ENCODE assay signal across 18 cellular contexts in the genomic region with DNA sequence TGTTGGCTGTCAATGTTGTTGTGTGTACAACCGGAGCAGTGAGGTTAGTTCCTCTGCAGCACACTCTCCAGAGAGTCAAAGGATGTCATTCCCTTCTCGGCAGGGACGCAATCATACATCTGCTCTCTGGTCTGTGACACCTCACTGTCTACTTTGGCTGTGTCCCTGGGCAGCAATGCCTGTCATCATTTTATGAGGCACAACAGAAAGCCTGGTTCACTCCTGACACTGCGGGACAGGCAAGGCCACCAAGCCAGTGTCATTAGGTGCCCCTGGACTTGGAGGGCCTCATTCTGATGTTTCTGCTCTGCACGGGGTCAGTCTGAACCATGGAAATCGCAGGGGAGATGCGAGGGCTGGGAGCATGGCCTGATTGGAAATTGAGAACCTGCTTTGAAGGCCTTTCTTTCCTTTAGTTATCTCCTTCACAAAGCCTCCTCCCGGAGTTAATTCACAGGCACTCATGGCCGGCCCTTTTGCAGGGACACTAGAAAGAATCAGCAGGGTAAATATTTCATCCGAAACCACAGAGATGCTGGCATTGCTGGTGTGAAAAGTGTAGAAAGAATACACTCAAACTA.
DNase-seq lines count a peak whose midpoint lies in the region; ATAC-seq and TF ChIP-seq lines count a peak whose summit lies in the region.
"Had no signal": no experiment of that assay in that cellular context is flagged by ENCODE, and none has a peak within 500 bp of the region (broad histone marks: within the 10 kb centered on the region; RNA-seq: fewer than 3 reads in every experiment).

No MANE protein-coding gene starts in this region.

- no peak overlapping the region for H3K14ac ChIP-seq in neuronal stem cell (ENCODE audit: low read length)

- no TSS peak for BruUV-seq in Calu3 (replicated peaks; lab: Mats Ljungman, UMichigan)

- no peak overlapping the region for H2AFZ ChIP-seq in neuronal stem cell (ENCODE audit: low read length)

- no peak overlapping the region for H3K23ac ChIP-seq in neuronal stem cell (ENCODE audit: low read depth, low read length, poor library complexity)

- no peak overlapping the region for H2BK120ac ChIP-seq in neuronal stem cell (ENCODE audit: low read depth, low read length)

- no peak overlapping the region for H4K8ac ChIP-seq in neuronal stem cell (ENCODE audit: low read depth, low read length)

- H3K4me3 Mint-ChIP-seq in Calu3 (ENCODE audit: low read depth, unreplicated experiment), result no peak overlapping the region
- H3K4me3 Mint-ChIP-seq: B cell; CD8-positive, alpha-beta T cell; H9 had no signal

- H2AK5ac ChIP-seq in neuronal stem cell (ENCODE audit: low read depth, low read length), result no peak overlapping the region

- H3K27me3 ChIP-seq in neuronal stem cell (ENCODE audit: control insufficient read depth in 3 of 3, insufficient read depth in 3 of 3, low read depth in 1 of 3, low read length in 3 of 3), result no peaks in the 10 kb centered on the region
- H3K27me3 ChIP-seq: BLaER1 treated with 17β-estradiol and CSF1 and Interleukin-3, amounts not matched to agents 10 nM and 100 nM had no signal

- CTCF ChIA-PET in Calu3 (lab: Charles Lee), result no interaction called here

- intact Hi-C loops in Right ventricle myocardium inferior (cut with DNase I), result no loop called here
- intact Hi-C loops in cardiac septum (cut with DNase I), result no loop called here
- intact Hi-C loops in Calu3 (cut with micrococcal nuclease; ENCODE audit: unreplicated experiment), result no loop called here

- no peak overlapping the region for H3K27ac Mint-ChIP-seq in Calu3 (ENCODE audit: unreplicated experiment)
- H3K27ac Mint-ChIP-seq: B cell; CD8-positive, alpha-beta T cell; H9 had no signal

- H3K9ac ChIP-seq in neuronal stem cell (ENCODE audit: low read depth, low read length, poor library complexity), result no peak overlapping the region
- H3K9ac ChIP-seq: BLaER1 treated with 17β-estradiol and CSF1 and Interleukin-3, amounts not matched to agents 10 nM and 100 nM had no signal

- H3K9me3 Mint-ChIP-seq in Calu3 (ENCODE audit: low read depth, unreplicated experiment), result peaks cover 10% of the 10 kb centered on the region
- H3K9me3 Mint-ChIP-seq: CD8-positive, alpha-beta T cell had no signal

- no peak overlapping the region for H2BK12ac ChIP-seq in neuronal stem cell (ENCODE audit: low read length)

- no peaks in the 10 kb centered on the region for H3K4me1 Mint-ChIP-seq in Calu3 (ENCODE audit: low read depth, unreplicated experiment)
- H3K4me1 Mint-ChIP-seq: B cell had no signal

- DNase-seq in Right ventricle myocardium inferior (ENCODE audit: missing footprints) (no peak), cardiac septum (ENCODE audit: low spot score) (no peak), G401 (ENCODE audit: low spot score) (peak; percentile 32), ecto neural progenitor cell (ENCODE audit: low spot score) (peak; percentile 31), neuronal stem cell (ENCODE audit: low spot score) (no peak), Calu3 (no peak)
- DNase-seq: 8988T, DMS 273 treated with DMSO at 0.1 percent for 48 hours, DMS53, DND-41, EL, H9 had no signal

- H3K4ac ChIP-seq in neuronal stem cell (ENCODE audit: low read length), result no peak overlapping the region

- H3K4me2 ChIP-seq in neuronal stem cell (ENCODE audit: insufficient read depth, low read length, poor library complexity, severe bottlenecking), result no peak overlapping the region
- H3K4me2 ChIP-seq: BLaER1 treated with 17β-estradiol and CSF1 and Interleukin-3, amounts not matched to agents 10 nM and 100 nM had no signal

- H2BK15ac ChIP-seq in neuronal stem cell (ENCODE audit: low read length), result no peak overlapping the region

- peak; percentile 28 for ATAC-seq in Right ventricle myocardium inferior
- ATAC-seq in HG02678 (IDR thresholded peaks at IDR 0.05; ENCODE audit: unreplicated experiment), result no peak
- ATAC-seq in HG03439 (IDR thresholded peaks at IDR 0.05; ENCODE audit: unreplicated experiment), result no peak
- ATAC-seq: CD8-positive, alpha-beta T cell had no signal

- no peaks in the 10 kb centered on the region for H3K36me3 ChIP-seq in neuronal stem cell (replicated peaks in 1 of 2; ENCODE audit: control insufficient read depth in 2 of 2, insufficient read depth in 2 of 2, low read length in 2 of 2)
- H3K36me3 ChIP-seq: BLaER1 treated with 17β-estradiol and CSF1 and Interleukin-3, amounts not matched to agents 10 nM and 100 nM had no signal

- H2BK5ac ChIP-seq in neuronal stem cell (ENCODE audit: low read length), result no peak overlapping the region

- peak overlapping the region; percentile 21 for H3K18ac ChIP-seq in neuronal stem cell (ENCODE audit: low read length)

- WGBS in neuronal stem cell (ENCODE audit: extremely low coverage in 2 of 2, insufficient read length in 2 of 2, insufficient replicate concordance in 1 of 2), 2 donors, result no CpG with 5 or more reads among the region's 10 CpGs

- H3K4me3 ChIP-seq in neuronal stem cell (ENCODE audit: low read length in 2 of 2), result no peak overlapping the region
- H3K4me3 ChIP-seq: BLaER1 treated with 17β-estradiol and CSF1 and Interleukin-3, amounts not matched to agents 10 nM and 100 nM had no signal

- in situ Hi-C loops in G401 (cut with HindIII; ENCODE audit: low sequenced_read_pairs), result no loop called here

- H4K91ac ChIP-seq in neuronal stem cell (ENCODE audit: low read depth, low read length, poor library complexity), result no peak overlapping the region

- no peaks in the 10 kb centered on the region for H3K9me3 ChIP-seq in neuronal stem cell (replicated peaks in 1 of 2; ENCODE audit: control insufficient read depth in 2 of 2, insufficient read depth in 1 of 2, low read depth in 1 of 2, low read length in 2 of 2)

- H3K27ac ChIP-seq in neuronal stem cell (replicated peaks; ENCODE audit: low read length), result no peak overlapping the region
- H3K27ac ChIP-seq: BLaER1 treated with 17β-estradiol and CSF1 and Interleukin-3, amounts not matched to agents 10 nM and 100 nM; HL-60 had no signal

- peaks cover 6 to 12% of the 10 kb centered on the region in 2 donors for H3K4me1 ChIP-seq in neuronal stem cell (ENCODE audit: control insufficient read depth in 2 of 2, insufficient read depth in 1 of 2, low read depth in 1 of 2, low read length in 2 of 2)
- H3K4me1 ChIP-seq: BLaER1 treated with 17β-estradiol and CSF1 and Interleukin-3, amounts not matched to agents 10 nM and 100 nM had no signal

- H3K79me1 ChIP-seq in neuronal stem cell (ENCODE audit: low read depth, low read length), result no peaks in the 10 kb centered on the region

- H3K27me3 Mint-ChIP-seq in Calu3 (ENCODE audit: unreplicated experiment), result peaks cover 26% of the 10 kb centered on the region

- TF ChIP-seq CTCF in Calu3 (IDR thresholded peaks at IDR 0.05; ENCODE audit: unreplicated experiment), result no peak

- H3K36me3 Mint-ChIP-seq in Calu3 (ENCODE audit: insufficient read depth, unreplicated experiment), result no peaks in the 10 kb centered on the region
- H3K36me3 Mint-ChIP-seq: CD8-positive, alpha-beta T cell had no signal

Comparison
In these comparisons a context has a peak if more than half of its experiments do, and no peak if none do; other contexts are left out.
1. DNase-seq: peak in G401 (single experiment) and ecto neural progenitor cell (single experiment); none in Right ventricle myocardium inferior (single experiment), cardiac septum (single experiment), neuronal stem cell (single experiment) and Calu3 (single experiment).